Comparison of ENCODE assay signal across 16 cellular contexts in genomic region chr4:74118600-74119351, GRCh38. TPM values are rescaled to one million over a fixed set of nuclear protein-coding genes. Genes with fewer than 3 reads are reported as not detected.
"Had no signal": no experiment of that assay in that cellular context is flagged by ENCODE, and none has a peak within 500 bp of the region (broad histone marks: within the 10 kb centered on the region; RNA-seq: fewer than 3 reads in every experiment).

No MANE protein-coding gene starts in this region.

- DNase-seq: activated CD4-positive, alpha-beta T cell treated with anti-CD3 and anti-CD28 coated beads for 4 hours; activated CD8-positive, alpha-beta T cell treated with anti-CD3 and anti-CD28 coated beads for 36 hours; activated gamma-delta T cell; activated T-cell treated with anti-CD3 and anti-CD28 coated beads, Interleukin-2, amount 50 U/mL, for 48 hours; cortex of kidney; effector CD4-positive, alpha-beta T cell; esophagus squamous epithelium; nephron progenitor cell; psoas muscle; stimulated activated naive CD8-positive, alpha-beta T cell treated with anti-CD3 and anti-CD28 coated beads, Interleukin-15, Interleukin-2, amounts not matched to agents 100 U/mL and 50 U/mL, for 24 hours; transverse colon had no signal

- H3K27ac Mint-ChIP-seq: activated CD8-positive, alpha-beta T cell treated with anti-CD3 and anti-CD28 coated beads for 36 hours; activated naive CD4-positive, alpha-beta T cell treated with anti-CD3 and anti-CD28 coated beads, Interleukin-2, amount 50 U/mL, for 72 hours; mesothelial cell of epicardium; nephron progenitor cell had no signal

- H3K9me3 Mint-ChIP-seq: central memory CD8-positive, alpha-beta T cell; mesothelial cell of epicardium had no signal

- H3K27me3 Mint-ChIP-seq: activated CD8-positive, alpha-beta T cell treated with anti-CD3 and anti-CD28 coated beads for 36 hours had no signal

- H3K4me1 Mint-ChIP-seq: central memory CD8-positive, alpha-beta T cell; nephron progenitor cell had no signal

- H3K4me3 Mint-ChIP-seq: activated CD8-positive, alpha-beta T cell treated with anti-CD3 and anti-CD28 coated beads for 36 hours; central memory CD8-positive, alpha-beta T cell; mesothelial cell of epicardium; nephron progenitor cell had no signal

- H3K36me3 ChIP-seq: esophagus squamous epithelium, transverse colon, vagina had no signal

- H3K36me3 Mint-ChIP-seq: activated naive CD4-positive, alpha-beta T cell treated with anti-CD3 and anti-CD28 coated beads, Interleukin-2, amount 50 U/mL, for 72 hours; mesothelial cell of epicardium had no signal

- H3K4me3 ChIP-seq: esophagus squamous epithelium, psoas muscle, transverse colon, vagina had no signal

- ATAC-seq: activated CD8-positive, alpha-beta T cell treated with anti-CD3 and anti-CD28 coated beads for 36 hours; activated naive CD4-positive, alpha-beta T cell treated with anti-CD3 and anti-CD28 coated beads, Interleukin-2, amount 50 U/mL, for 72 hours; psoas muscle; sciatic nerve; stimulated activated naive CD8-positive, alpha-beta T cell treated with anti-CD3 and anti-CD28 coated beads, Interleukin-15, Interleukin-2, amounts not matched to agents 100 U/mL and 50 U/mL, for 24 hours had no signal

- H3K27me3 ChIP-seq: esophagus squamous epithelium, transverse colon, vagina had no signal

RNA-seq across cellular contexts. Expression of gene CXCL2, which starts 19.8 kb away (rescaled TPM):
- total RNA-seq: activated CD8-positive, alpha-beta T cell treated with anti-CD3 and anti-CD28 coated beads for 36 hours; activated naive CD4-positive, alpha-beta T cell treated with anti-CD3 and anti-CD28 coated beads, Interleukin-2, amount 50 U/mL, for 72 hours had no signal
